8 cellular contexts compared by ENCODE assay signal in the genomic region with DNA sequence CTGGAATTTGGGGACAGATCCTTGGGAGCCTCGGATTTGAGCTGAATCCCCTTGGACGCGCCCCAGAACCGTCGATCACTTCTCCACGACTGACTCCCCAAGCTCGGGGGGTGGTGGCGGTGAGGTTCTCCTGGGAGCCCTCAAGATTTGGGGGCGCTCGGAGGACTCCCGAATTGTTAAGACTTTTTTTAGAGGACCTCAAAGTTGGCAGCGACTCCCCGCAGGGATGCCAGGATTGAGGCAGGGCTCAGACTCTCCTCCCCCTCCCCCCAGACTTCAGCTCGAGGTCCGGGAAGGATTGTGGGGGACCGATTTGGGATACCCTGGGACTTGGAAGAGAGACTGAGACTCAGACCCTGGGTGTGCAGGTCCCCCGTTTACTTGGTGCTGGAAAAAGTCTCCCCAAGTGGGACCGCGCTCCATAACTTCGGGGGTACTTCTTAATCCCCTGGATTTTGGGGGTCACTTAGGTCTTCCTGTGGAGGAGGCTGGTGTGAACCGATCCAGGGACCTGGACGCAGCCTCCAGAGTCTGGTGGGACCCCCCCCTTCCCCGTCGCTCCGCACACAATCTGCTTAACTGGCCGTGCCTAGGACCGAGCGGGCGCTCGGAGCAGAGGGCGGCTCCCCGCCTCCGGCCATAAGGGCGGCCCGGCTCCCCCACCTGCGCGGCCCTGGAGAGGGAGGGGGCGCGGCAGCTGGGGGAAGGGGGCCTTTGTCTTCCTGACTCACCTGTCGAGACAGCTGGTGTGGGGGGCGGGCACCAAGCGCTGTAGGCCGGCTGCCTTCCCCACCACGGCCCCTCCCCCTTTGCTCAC. TPM values are rescaled to one million over a fixed set of nuclear protein-coding genes. Genes with fewer than 3 reads are reported as not detected.
DNase-seq lines count a peak whose midpoint lies in the region; ATAC-seq and TF ChIP-seq lines count a peak whose summit lies in the region.

No MANE protein-coding gene starts in this region.

- peaks cover 8% of the 10 kb centered on the region; the same call in 1 of the 2 replicates for H4K20me1 ChIP-seq in PC-3 (ENCODE audit: low read length)
- H4K20me1 ChIP-seq in smooth muscle cell (ENCODE audit: low read depth), result peaks cover 38% of the 10 kb centered on the region

- H3K4me3 ChIP-seq in PC-3 (ENCODE audit: low read length), result peak overlapping the region; percentile 99
- H3K4me3 ChIP-seq in ascending aorta, result peak overlapping the region; percentile 97 to 99
- peak overlapping the region; percentile 83 for H3K4me3 ChIP-seq in iPS-18a (ENCODE audit: low read length)
- H3K4me3 ChIP-seq in smooth muscle cell, result peak overlapping the region; percentile 98

- H3K27me3 ChIP-seq in PC-3 (ENCODE audit: low read length) (no peaks in the 10 kb centered on the region), ascending aorta (no peaks in the 10 kb centered on the region), iPS-18a (ENCODE audit: control insufficient read depth, insufficient read depth, low read length) (no peaks in the 10 kb centered on the region), smooth muscle cell (ENCODE audit: low read depth) (no peaks in the 10 kb centered on the region)

- H3K9me3 ChIP-seq in PC-3 (ENCODE audit: low read length), result no peaks in the 10 kb centered on the region
- no peaks in the 10 kb centered on the region for H3K9me3 ChIP-seq in ascending aorta
- no peaks in the 10 kb centered on the region for H3K9me3 ChIP-seq in iPS-18a (ENCODE audit: control insufficient read depth, low read depth, low read length)
- H3K9me3 ChIP-seq in smooth muscle cell (replicated peaks; ENCODE audit: low read depth), result no peaks in the 10 kb centered on the region

- no peaks in the 10 kb centered on the region for H3F3A ChIP-seq in PC-3 (ENCODE audit: low read length, unreplicated experiment)
- peaks cover 16% of the 10 kb centered on the region for H3F3A ChIP-seq in smooth muscle cell (ENCODE audit: low read depth)

- CTCF ChIA-PET in PC-3 (lab: Charles Lee), result no interaction called here

- TSS peak; percentile 61 for BruUV-seq in PC-3 (replicated peaks; lab: Mats Ljungman, UMichigan)

- no peak overlapping the region for H2AFZ ChIP-seq in PC-3 (ENCODE audit: low read length)
- H2AFZ ChIP-seq in smooth muscle cell (ENCODE audit: low read depth), result no peak overlapping the region

- H3K9me2 ChIP-seq in PC-3 (replicated peaks; ENCODE audit: low read length), result no peaks in the 10 kb centered on the region

- H3K4me2 ChIP-seq in PC-3 (ENCODE audit: low read length) (peak overlapping the region; percentile 99), smooth muscle cell (peak overlapping the region; percentile 87)

- WGBS in smooth muscle cell (ENCODE audit: low lambda C conversion rate), result 3% methylated on average over 21 of the region's 44 CpGs

- H3K79me2 ChIP-seq in PC-3 (ENCODE audit: low read length) (peaks cover 60% of the 10 kb centered on the region), smooth muscle cell (ENCODE audit: low read depth) (peaks cover 58% of the 10 kb centered on the region)

- peak overlapping the region; percentile 79 for H3K27ac ChIP-seq in PC-3 (ENCODE audit: low read length)
- H3K27ac ChIP-seq in ascending aorta, result peak overlapping the region; percentile 90 to 96
- peak overlapping the region; percentile 78 for H3K27ac ChIP-seq in iPS-18a (ENCODE audit: low read length)
- peak overlapping the region; percentile 92 for H3K27ac ChIP-seq in smooth muscle cell (ENCODE audit: low read depth)

- intact Hi-C loops in PC-3 (cut with micrococcal nuclease) (no loop called here), ascending aorta (cut with DNase I) (loop anchor here (2.0 to 10.0 kb wide), 6 partner anchors 15 to 507 kb away; partner anchors contain the start of genes MARK4, OPA3, QPCTL and RELB)

- no peak for ATAC-seq in PC-3
- ATAC-seq in GM18867 (IDR thresholded peaks at IDR 0.05; ENCODE audit: unreplicated experiment), result no peak

- H3K4me1 ChIP-seq in PC-3 (ENCODE audit: insufficient read depth, low read length) (peaks cover 21% of the 10 kb centered on the region), ascending aorta (peaks cover 2 to 12% of the 10 kb centered on the region in 2 donors), iPS-18a (ENCODE audit: control insufficient read depth, low read depth, low read length) (peaks cover 8% of the 10 kb centered on the region), smooth muscle cell (ENCODE audit: low read depth) (no peaks in the 10 kb centered on the region)

- POLR2A ChIA-PET in PC-3 (lab: Charles Lee; ENCODE audit: unreplicated experiment), result no interaction called here

- TF ChIP-seq CTCF in PC-3 (conservative IDR thresholded peaks at IDR 0.05; ENCODE audit: low read depth, low read length) (no peak), ascending aorta (IDR thresholded peaks at IDR 0.05) (no peak), smooth muscle cell (IDR thresholded peaks at IDR 0.05; ENCODE audit: borderline replicate concordance, insufficient read depth, poor library complexity, severe bottlenecking) (no peak)

- H3K36me3 ChIP-seq in PC-3 (ENCODE audit: low read depth, low read length), result no peaks in the 10 kb centered on the region
- no peaks in the 10 kb centered on the region for H3K36me3 ChIP-seq in ascending aorta
- H3K36me3 ChIP-seq in iPS-18a (ENCODE audit: control insufficient read depth, low read depth, low read length), result no peaks in the 10 kb centered on the region
- H3K36me3 ChIP-seq in smooth muscle cell (ENCODE audit: low read depth), result no peaks in the 10 kb centered on the region

- peak; percentile 3 for DNase-seq in DMS79 treated with DMSO at 0.1 percent for 48 hours (lab: John Stamatoyannopoulos, UW)
- no peak for DNase-seq in DMS79 (lab: John Stamatoyannopoulos, UW)
- no peak for DNase-seq in PC-3
- DNase-seq in ascending aorta (ENCODE audit: low spot score in 2 of 2), result no peak
- no peak for DNase-seq in smooth muscle cell (lab: John Stamatoyannopoulos, UW; ENCODE audit: unreplicated experiment)
- no peak for DNase-seq in 8988T

- peak overlapping the region; percentile 90 for H3K9ac ChIP-seq in PC-3 (ENCODE audit: low read length)
- peak overlapping the region; percentile 88 for H3K9ac ChIP-seq in iPS-18a (ENCODE audit: low read length)
- H3K9ac ChIP-seq in smooth muscle cell (ENCODE audit: low read depth), result peak overlapping the region; percentile 72

RNA-seq across cellular contexts. Expression of gene VASP, which starts 0.8 kb away (rescaled TPM):
- total RNA-seq in PC-3 (2014; rRNA removed), result 120 and 158 TPM in 2 replicates
- total RNA-seq in ascending aorta, result 110 TPM
- total RNA-seq in smooth muscle cell, result 75.8 and 83.8 TPM in 2 replicates
- polyA plus RNA-seq in smooth muscle cell, result 73.6 and 107 TPM in 2 replicates

RNA-seq across cellular contexts. Expression of gene PPM1N, which starts 9.8 kb away (rescaled TPM):
- total RNA-seq in PC-3 (2014; rRNA removed) (2.5 and 4.7 TPM in 2 replicates), ascending aorta (2.2 TPM), smooth muscle cell (0.58 TPM in 1 of 2 replicates, not detected in the other)
- polyA plus RNA-seq in smooth muscle cell, result 0.16 and 1.3 TPM in 2 replicates

RNA-seq across cellular contexts. Expression of gene RTN2, which starts 11.2 kb away (rescaled TPM):
- total RNA-seq in PC-3 (2014; rRNA removed) (9.5 and 12.9 TPM in 2 replicates), ascending aorta (37.1 TPM), smooth muscle cell (6.3 and 20.5 TPM in 2 replicates)
- 24.4 and 28.0 TPM in 2 replicates for polyA plus RNA-seq in smooth muscle cell

RNA-seq across cellular contexts. Expression of gene FOSB, which starts 40.3 kb away (rescaled TPM):
- 35.8 and 60.5 TPM in 2 replicates for total RNA-seq in PC-3 (2014; rRNA removed)
- 511 TPM for total RNA-seq in ascending aorta
- 171 and 186 TPM in 2 replicates for total RNA-seq in smooth muscle cell
- 178 and 299 TPM in 2 replicates for polyA plus RNA-seq in smooth muscle cell
